18 cellular contexts compared by ENCODE assay signal in genomic region chr2:11121823-11122155, GRCh38. TPM values are rescaled to one million over a fixed set of nuclear protein-coding genes. Genes with fewer than 3 reads are reported as not detected.
DNase-seq lines count a peak whose midpoint lies in the region; ATAC-seq and TF ChIP-seq lines count a peak whose summit lies in the region.
"Had no signal": no experiment of that assay in that cellular context is flagged by ENCODE, and none has a peak within 500 bp of the region (broad histone marks: within the 10 kb centered on the region; RNA-seq: fewer than 3 reads in every experiment).

No MANE protein-coding gene starts in this region.

- no peaks in the 10 kb centered on the region for H3K9me3 ChIP-seq in NT2/D1 (ENCODE audit: insufficient read depth, low read length)
- H3K9me3 ChIP-seq: A549, MG63 had no signal

- TF ChIP-seq CTCF in CD14-positive monocyte (IDR thresholded peaks at IDR 0.05): no peak
- no peak for TF ChIP-seq CTCF in fibroblast of villous mesenchyme (IDR thresholded peaks at IDR 0.05; ENCODE audit: insufficient read depth, low read depth, low read length)

- no peak for DNase-seq in CD14-positive monocyte (ENCODE audit: low spot score)
- DNase-seq in NT2/D1 (ENCODE audit: low read depth, low spot score): no peak
- DNase-seq in fibroblast of villous mesenchyme (ENCODE audit: low read depth): no peak
- DNase-seq in posterior vena cava (ENCODE audit: low spot score): peak; percentile 49
- no peak for DNase-seq in activated CD4-positive, alpha-beta T cell treated with anti-CD3 and anti-CD28 coated beads, Interleukin-2, amount 10 ng/mL, durations not matched to agents 7 days and 5 days
- DNase-seq in activated naive CD8-positive, alpha-beta T cell treated with anti-CD3 and anti-CD28 coated beads, Interleukin-2, amount 50 U/mL, for 24 hours: no peak
- no peak for DNase-seq in HuH-7 (ENCODE audit: low spot score)
- DNase-seq: CD4-positive, alpha-beta T cell; DND-41; GF-D8; MG63; NCI-H1092 treated with DMSO at 0.1 percent for 48 hours; NCI-H1694 treated with DMSO at 0.1 percent for 48 hours; NCI-H69; SHP77 treated with DMSO at 0.1 percent for 48 hours had no signal

- peaks cover 11% of the 10 kb centered on the region for H3K4me1 Mint-ChIP-seq in CD14-positive monocyte
- H3K4me1 Mint-ChIP-seq in activated CD4-positive, alpha-beta T cell treated with anti-CD3 and anti-CD28 coated beads, Interleukin-2, amount 10 ng/mL, durations not matched to agents 7 days and 5 days: peaks cover 2% of the 10 kb centered on the region
- H3K4me1 Mint-ChIP-seq in activated naive CD8-positive, alpha-beta T cell treated with anti-CD3 and anti-CD28 coated beads, Interleukin-2, amount 50 U/mL, for 24 hours: peaks cover 2% of the 10 kb centered on the region

- H3K27me3 Mint-ChIP-seq in CD14-positive monocyte (ENCODE audit: low read depth in 3 of 3): peaks cover 9 to 22% (median 11%) of the 10 kb centered on the region in 3 donors
- H3K27me3 Mint-ChIP-seq in activated CD4-positive, alpha-beta T cell treated with anti-CD3 and anti-CD28 coated beads, Interleukin-2, amount 10 ng/mL, durations not matched to agents 7 days and 5 days: peaks cover 3% of the 10 kb centered on the region
- H3K27me3 Mint-ChIP-seq in activated naive CD8-positive, alpha-beta T cell treated with anti-CD3 and anti-CD28 coated beads, Interleukin-2, amount 50 U/mL, for 24 hours: no peaks in the 10 kb centered on the region
- H3K27me3 Mint-ChIP-seq: CD4-positive, alpha-beta T cell had no signal

- H3K9me3 Mint-ChIP-seq in CD14-positive monocyte: peaks cover 0 to 2% (median 0%) of the 10 kb centered on the region in 7 donors
- H3K9me3 Mint-ChIP-seq in activated CD4-positive, alpha-beta T cell treated with anti-CD3 and anti-CD28 coated beads, Interleukin-2, amount 10 ng/mL, durations not matched to agents 7 days and 5 days: no peaks in the 10 kb centered on the region
- H3K9me3 Mint-ChIP-seq in activated naive CD8-positive, alpha-beta T cell treated with anti-CD3 and anti-CD28 coated beads, Interleukin-2, amount 50 U/mL, for 24 hours: no peaks in the 10 kb centered on the region
- H3K9me3 Mint-ChIP-seq: CD4-positive, alpha-beta T cell had no signal

- H3K36me3 ChIP-seq in NT2/D1 (ENCODE audit: insufficient read depth, insufficient read length, low read length): no peaks in the 10 kb centered on the region
- H3K36me3 ChIP-seq: MG63 had no signal

- peak overlapping the region; percentile 42 for H3K9ac ChIP-seq in NT2/D1 (ENCODE audit: insufficient read length, low read depth)
- H3K9ac ChIP-seq: KMS-11 had no signal

- POLR2A ChIA-PET in activated CD4-positive, alpha-beta T cell treated with anti-CD3 and anti-CD28 coated beads, Interleukin-2, amount 10 ng/mL, durations not matched to agents 7 days and 5 days (lab: Charles Lee): no interaction called here

- no peaks in the 10 kb centered on the region for H3K4me1 ChIP-seq in NT2/D1 (ENCODE audit: insufficient read depth, insufficient read length)
- H3K4me1 ChIP-seq: A549 had no signal

- CTCF ChIA-PET in activated CD4-positive, alpha-beta T cell treated with anti-CD3 and anti-CD28 coated beads, Interleukin-2, amount 10 ng/mL, durations not matched to agents 7 days and 5 days (lab: Charles Lee): interaction anchor here (1.5 to 2.2 kb wide), 2 partner anchors 11 to 289 kb away, joined by 7 to 10 read pairs; a partner anchor contains a TSS

- peak overlapping the region in 1 of 7 donors; percentile 43 for H3K27ac Mint-ChIP-seq in CD14-positive monocyte
- no peak overlapping the region for H3K27ac Mint-ChIP-seq in activated CD4-positive, alpha-beta T cell treated with anti-CD3 and anti-CD28 coated beads, Interleukin-2, amount 10 ng/mL, durations not matched to agents 7 days and 5 days
- no peak overlapping the region for H3K27ac Mint-ChIP-seq in activated naive CD8-positive, alpha-beta T cell treated with anti-CD3 and anti-CD28 coated beads, Interleukin-2, amount 50 U/mL, for 24 hours
- H3K27ac Mint-ChIP-seq: CD4-positive, alpha-beta T cell had no signal

- H3K4me3 ChIP-seq in NT2/D1 (ENCODE audit: insufficient read length, low read depth) (no peak overlapping the region), fibroblast of villous mesenchyme (ENCODE audit: low read depth, low read length) (peak overlapping the region; percentile 25)
- H3K4me3 ChIP-seq: A549, MG63 had no signal

- H3K36me3 Mint-ChIP-seq in CD14-positive monocyte: no peaks in the 10 kb centered on the region
- H3K36me3 Mint-ChIP-seq in activated CD4-positive, alpha-beta T cell treated with anti-CD3 and anti-CD28 coated beads, Interleukin-2, amount 10 ng/mL, durations not matched to agents 7 days and 5 days (ENCODE audit: low read depth): no peaks in the 10 kb centered on the region
- H3K36me3 Mint-ChIP-seq in activated naive CD8-positive, alpha-beta T cell treated with anti-CD3 and anti-CD28 coated beads, Interleukin-2, amount 50 U/mL, for 24 hours (ENCODE audit: low read depth): no peaks in the 10 kb centered on the region

- no peaks in the 10 kb centered on the region for H3K27me3 ChIP-seq in NT2/D1 (ENCODE audit: insufficient read depth, insufficient read length)
- H3K27me3 ChIP-seq: MG63 had no signal

- H3K4me3 Mint-ChIP-seq in CD14-positive monocyte: peak overlapping the region; percentile 63
- H3K4me3 Mint-ChIP-seq in activated CD4-positive, alpha-beta T cell treated with anti-CD3 and anti-CD28 coated beads, Interleukin-2, amount 10 ng/mL, durations not matched to agents 7 days and 5 days: no peak overlapping the region
- no peak overlapping the region for H3K4me3 Mint-ChIP-seq in activated naive CD8-positive, alpha-beta T cell treated with anti-CD3 and anti-CD28 coated beads, Interleukin-2, amount 50 U/mL, for 24 hours
- H3K4me3 Mint-ChIP-seq: CD4-positive, alpha-beta T cell had no signal

- intact Hi-C loops in CD14-positive monocyte (cut with micrococcal nuclease) (loop anchor here in 1 of 2 donors (5.0 kb wide), 1 partner anchor 289 kb away; no protein-coding TSS in a partner anchor), posterior vena cava (cut with DNase I) (loop anchor here in 1 of 2 donors (10.0 kb wide), 1 partner anchor 287 kb away; no protein-coding TSS in a partner anchor)

- no peak for ATAC-seq in activated naive CD8-positive, alpha-beta T cell treated with anti-CD3 and anti-CD28 coated beads, Interleukin-2, amount 50 U/mL, for 24 hours
- ATAC-seq in GM18873 (IDR thresholded peaks at IDR 0.05; ENCODE audit: low FRiP score, unreplicated experiment): no peak
- ATAC-seq: A549 had no signal

RNA-seq across cellular contexts. Expression of gene SLC66A3, which starts 33.5 kb away (rescaled TPM):
- polyA plus RNA-seq in CD14-positive monocyte: 100 to 1,000 TPM; 169 to 188 TPM
- total RNA-seq in fibroblast of villous mesenchyme: 29.8 and 50.3 TPM in 2 replicates
- 10 to 100 TPM; 20.3 to 36.9 TPM for total RNA-seq in posterior vena cava
- 10 to 100 TPM; 21.6 to 23.4 TPM for total RNA-seq in activated CD4-positive, alpha-beta T cell treated with anti-CD3 and anti-CD28 coated beads, Interleukin-2, amount 10 ng/mL, durations not matched to agents 7 days and 5 days

Comparison
In these comparisons a context has a peak if more than half of its experiments do, and no peak if none do; other contexts are left out.
1. H3K4me3 Mint-ChIP-seq: peak in CD14-positive monocyte (2 of 2); none in activated CD4-positive, alpha-beta T cell treated with anti-CD3 and anti-CD28 coated beads, Interleukin-2, amount 10 ng/mL, durations not matched to agents 7 days and 5 days (single experiment) and activated naive CD8-positive, alpha-beta T cell treated with anti-CD3 and anti-CD28 coated beads, Interleukin-2, amount 50 U/mL, for 24 hours (single experiment).